Comparison of ENCODE assay signal across 31 cellular contexts in the genomic region with DNA sequence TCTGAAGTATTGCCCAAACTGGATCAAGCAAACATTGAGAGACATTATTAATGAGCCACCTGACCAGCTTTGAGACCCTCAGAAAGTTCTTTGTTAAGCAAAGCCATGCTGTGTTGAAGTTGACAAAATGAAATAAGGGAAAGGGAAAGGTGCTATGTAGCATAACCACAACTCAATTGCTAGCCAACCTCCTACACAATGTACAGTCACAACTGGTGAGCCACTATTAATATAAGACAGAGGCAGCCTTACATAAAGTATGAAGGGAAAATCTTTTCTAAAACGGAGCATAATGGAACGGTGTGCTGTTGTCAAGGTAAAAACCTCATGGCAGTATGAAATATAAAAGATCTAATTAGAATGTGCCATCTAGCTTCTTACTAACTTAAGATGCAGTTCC.
"Had no signal": no experiment of that assay in that cellular context is flagged by ENCODE, and none has a peak within 500 bp of the region (broad histone marks: within the 10 kb centered on the region; RNA-seq: fewer than 3 reads in every experiment).

No MANE protein-coding gene starts in this region.

- H3K27ac ChIP-seq: ascending aorta, body of pancreas, Peyer's patch had no signal

- H3K9me3 Mint-ChIP-seq: activated CD4-positive, alpha-beta T cell treated with anti-CD3 and anti-CD28 coated beads, Interleukin-2, amount 10 ng/mL, durations not matched to agents 24 days and 14 days; activated CD8-positive, alpha-beta T cell treated with anti-CD3 and anti-CD28 coated beads for 36 hours; activated naive CD8-positive, alpha-beta T cell treated with anti-CD3 and anti-CD28 coated beads for 36 hours; central memory CD8-positive, alpha-beta T cell; T-cell had no signal

- H3K27me3 ChIP-seq: ascending aorta, body of pancreas, MG63, Peyer's patch had no signal

- H3K4me1 ChIP-seq: ascending aorta, body of pancreas, Peyer's patch had no signal

- H3K36me3 Mint-ChIP-seq: activated naive CD8-positive, alpha-beta T cell treated with anti-CD3 and anti-CD28 coated beads for 36 hours; T-cell had no signal

- H3K36me3 ChIP-seq: ascending aorta, MG63, Peyer's patch had no signal

- H3K27me3 Mint-ChIP-seq: activated CD4-positive, alpha-beta T cell treated with anti-CD3 and anti-CD28 coated beads, Interleukin-2, amount 10 ng/mL, durations not matched to agents 24 days and 14 days; activated CD8-positive, alpha-beta T cell treated with anti-CD3 and anti-CD28 coated beads for 36 hours; activated naive CD8-positive, alpha-beta T cell treated with anti-CD3 and anti-CD28 coated beads for 36 hours; central memory CD8-positive, alpha-beta T cell; T-cell had no signal

- H3K27ac Mint-ChIP-seq: activated CD4-positive, alpha-beta T cell treated with anti-CD3 and anti-CD28 coated beads, Interleukin-2, amount 10 ng/mL, durations not matched to agents 24 days and 14 days; activated CD8-positive, alpha-beta T cell treated with anti-CD3 and anti-CD28 coated beads for 36 hours; activated naive CD8-positive, alpha-beta T cell treated with anti-CD3 and anti-CD28 coated beads for 36 hours; T-cell had no signal

- H3K4me1 Mint-ChIP-seq: activated CD4-positive, alpha-beta T cell treated with anti-CD3 and anti-CD28 coated beads, Interleukin-2, amount 10 ng/mL, durations not matched to agents 24 days and 14 days; activated naive CD8-positive, alpha-beta T cell treated with anti-CD3 and anti-CD28 coated beads for 36 hours; central memory CD8-positive, alpha-beta T cell; T-cell had no signal

- H3K9me3 ChIP-seq: ascending aorta, body of pancreas, MG63, Peyer's patch had no signal

- H3K4me3 ChIP-seq: ascending aorta, body of pancreas, MG63, Peyer's patch had no signal

- DNase-seq: activated CD4-positive, alpha-beta T cell treated with anti-CD3 and anti-CD28 coated beads, Interleukin-2, amount 10 ng/mL, durations not matched to agents 24 days and 14 days; activated CD4-positive, alpha-beta T cell treated with anti-CD3 and anti-CD28 coated beads, Interleukin-2, amount 50 U/mL, for 4 hours; activated CD8-positive, alpha-beta T cell treated with anti-CD3 and anti-CD28 coated beads for 36 hours; activated effector memory CD4-positive, alpha-beta T cell treated with Interleukin-2 at 50 U/mL for 16 hours; activated naive CD4-positive, alpha-beta T cell; activated naive CD4-positive, alpha-beta T cell treated with anti-CD3 and anti-CD28 coated beads, Interleukin-2, amount 50 U/mL, for 16 hours; activated naive CD8-positive, alpha-beta T cell treated with anti-CD3 and anti-CD28 coated beads for 36 hours; activated T-cell treated with anti-CD3 and anti-CD28 coated beads, Interleukin-2, amount 50 U/mL, for 1 hour; amniotic stem cell; body of pancreas; Kasumi-1; KG1; MG63; NCI-H1048; NCI-H1105 treated with DMSO at 0.1 percent for 48 hours; NCI-H1436; NCI-H1694; NCI-H1930; NCI-H2081 treated with DMSO at 0.1 percent for 48 hours; NCI-H446 treated with DMSO at 0.1 percent for 48 hours; NCI-H524; NCI-H69; NCI-H82; Peyer's patch; RPMI8226; SIG-M5; T-cell; T1000 had no signal

- H3K4me3 Mint-ChIP-seq: activated CD4-positive, alpha-beta T cell treated with anti-CD3 and anti-CD28 coated beads, Interleukin-2, amount 10 ng/mL, durations not matched to agents 24 days and 14 days; activated CD8-positive, alpha-beta T cell treated with anti-CD3 and anti-CD28 coated beads for 36 hours; activated naive CD8-positive, alpha-beta T cell treated with anti-CD3 and anti-CD28 coated beads for 36 hours; central memory CD8-positive, alpha-beta T cell; T-cell had no signal

- ATAC-seq: activated CD8-positive, alpha-beta T cell treated with anti-CD3 and anti-CD28 coated beads for 36 hours; body of pancreas; SK-N-SH treated with all-trans-retinoic acid at 6 μM for 48 hours; T-cell had no signal
